8 cellular contexts compared by ENCODE assay signal in genomic region chr14:91354979-91355685, GRCh38.
A peak's percentile ranks its signal among the peaks of the same experiment; 100 is the strongest.
DNase-seq lines count a peak whose midpoint lies in the region; ATAC-seq, FAIRE-seq and TF ChIP-seq lines count a peak whose summit lies in the region.

No MANE protein-coding gene starts in this region.

- no peak overlapping the region for H3K27ac Mint-ChIP-seq in mesothelial cell of epicardium

- H3K27me3 Mint-ChIP-seq in mesothelial cell of epicardium (ENCODE audit: low read depth) = peaks cover 21% of the 10 kb centered on the region

- ATAC-seq in HG02571 (IDR thresholded peaks at IDR 0.05; ENCODE audit: unreplicated experiment) = no peak
- no peak for ATAC-seq in GM21515 (IDR thresholded peaks at IDR 0.05; ENCODE audit: unreplicated experiment)

- FAIRE-seq in GM12891 (lab: Jason Lieb, UNC) = peak; percentile 94

- no peak for DNase-seq in GM12891 (ENCODE audit: insufficient read length, low spot score)
- DNase-seq in NCI-H1092 (lab: John Stamatoyannopoulos, UW) = peak; percentile 67
- DNase-seq in activated T-cell treated with anti-CD3 and anti-CD28 coated beads, Interleukin-2, amount 50 U/mL, for 48 hours = peak; percentile 67 to 74
- DNase-seq in mesothelial cell of epicardium (ENCODE audit: low spot score in 2 of 2, unreplicated experiment in 2 of 2) = no peak
- no peak for DNase-seq in cerebellar cortex (ENCODE audit: low spot score)
- DNase-seq in NCI-H2171 treated with DMSO at 0.1 percent for 48 hours (lab: John Stamatoyannopoulos, UW) = no peak

- H3K4me3 Mint-ChIP-seq in mesothelial cell of epicardium = no peak overlapping the region

- no peaks in the 10 kb centered on the region for H3K9me3 Mint-ChIP-seq in mesothelial cell of epicardium

- TF ChIP-seq POLR2A in GM12891 (IDR thresholded peaks at IDR 0.05; ENCODE audit: low read depth, low read length) = peak; percentile 44; the same call in 1 of the 2 replicates

- peak; percentile 26 for TF ChIP-seq CTCF in mesothelial cell of epicardium (IDR thresholded peaks at IDR 0.05; ENCODE audit: unreplicated experiment)

- H3K4me1 Mint-ChIP-seq in mesothelial cell of epicardium = peaks cover 15% of the 10 kb centered on the region

- H3K36me3 Mint-ChIP-seq in mesothelial cell of epicardium = peaks cover 4% of the 10 kb centered on the region

TF ChIP-seq in GM12891, 5 proteins besides CTCF, POLR2A, EP300 and RAD21:
- TF ChIP-seq POLR2AphosphoS5 (IDR thresholded peaks at IDR 0.05; ENCODE audit: low read depth, low read length) = no peak
- no peak for TF ChIP-seq POU2F2 (IDR thresholded peaks at IDR 0.05; ENCODE audit: low read depth, low read length)
- no peak for TF ChIP-seq SPI1 (IDR thresholded peaks at IDR 0.05; ENCODE audit: low read depth, low read length)
- TF ChIP-seq PAX5 (IDR thresholded peaks at IDR 0.05; ENCODE audit: insufficient read depth, low read length, severe bottlenecking) = peak; percentile 49

Comparison
In these comparisons a context has a peak if more than half of its experiments do, and no peak if none do; other contexts are left out.
1. DNase-seq: peak in NCI-H1092 (single experiment) and activated T-cell treated with anti-CD3 and anti-CD28 coated beads, Interleukin-2, amount 50 U/mL, for 48 hours (2 of 2); none in GM12891 (single experiment), mesothelial cell of epicardium (0 of 2), cerebellar cortex (single experiment) and NCI-H2171 treated with DMSO at 0.1 percent for 48 hours (single experiment).